ENCODE assay signal across 1 cellular context in the genomic region with DNA sequence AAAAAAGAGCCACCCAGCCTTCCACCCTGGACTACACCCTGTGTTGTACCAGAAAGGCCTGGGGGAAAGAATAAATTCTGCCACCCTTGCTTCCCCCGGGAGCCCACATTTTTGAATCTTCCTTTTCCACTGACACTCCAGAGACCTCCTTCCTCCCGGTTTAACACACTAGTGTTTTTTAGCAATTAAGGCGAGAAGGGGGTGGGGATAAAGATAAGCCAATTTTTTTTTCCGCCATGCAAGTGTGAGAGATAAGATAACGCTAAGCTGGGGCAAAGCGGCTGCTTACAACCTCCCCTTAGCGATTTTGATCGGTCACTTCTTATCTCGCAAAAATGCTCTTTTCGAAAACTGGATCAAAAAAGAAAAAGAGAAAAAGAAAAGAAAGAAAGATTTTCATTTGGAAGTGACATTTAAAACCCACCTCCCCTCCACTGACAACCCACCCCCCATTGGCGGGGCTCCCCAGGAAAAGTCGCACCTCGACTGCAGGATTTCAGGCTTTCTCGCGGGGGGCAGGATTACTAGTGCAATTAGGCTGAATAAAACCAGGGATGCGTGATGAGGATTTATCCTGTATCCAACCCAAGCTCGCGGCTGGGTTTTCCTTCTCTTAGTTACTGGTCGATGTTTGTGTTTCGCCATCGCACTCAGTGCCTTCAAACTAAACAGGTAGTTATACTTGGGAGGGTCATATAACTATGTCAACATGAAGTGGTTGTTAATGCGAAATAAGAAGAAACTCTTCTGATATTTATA.
A peak's percentile ranks its signal among the peaks of the same experiment; 100 is the strongest.
TF ChIP-seq lines count a peak whose summit lies in the region.

No MANE protein-coding gene starts in this region.

TF ChIP-seq in K562, 482 proteins besides CTCF, POLR2A, EP300 and RAD21 (continues in another document):
- TF ChIP-seq ZFP36 (IDR thresholded peaks at IDR 0.05; ENCODE audit: low read depth, low read length, partially characterized antibody) (no peak), KAT7 (CRISPR knock-in tag; IDR thresholded peaks at IDR 0.05; ENCODE audit: borderline replicate concordance) (no peak), BCOR (IDR thresholded peaks at IDR 0.05) (peak; percentile 86), SUPT5H (IDR thresholded peaks at IDR 0.05) (no peak), DPF2 (IDR thresholded peaks at IDR 0.05) (peak; percentile 96), RFX7 (CRISPR knock-in tag; IDR thresholded peaks at IDR 0.05) (no peak), ARNT (IDR thresholded peaks at IDR 0.05) (0 out of 4 replicates have a peak, but pooled peaks of 1 of the 2 experiments have one; percentile 25), KLF13 (tag; IDR thresholded peaks at IDR 0.05; ENCODE audit: borderline replicate concordance, low read depth) (no peak), ZNF717 (CRISPR knock-in tag; IDR thresholded peaks at IDR 0.05) (no peak), TAF9B (IDR thresholded peaks at IDR 0.05; ENCODE audit: partially characterized antibody) (no peak), CCAR2 (IDR thresholded peaks at IDR 0.05; ENCODE audit: low read depth, low read length) (no peak), GATAD2A (IDR thresholded peaks at IDR 0.05) (peak; percentile 88), KDM5B (IDR thresholded peaks at IDR 0.05; ENCODE audit: insufficient replicate concordance, low read depth, low read length) (no peak), FOXJ3 (CRISPR knock-in tag; IDR thresholded peaks at IDR 0.05) (no peak), BRD9 (IDR thresholded peaks at IDR 0.05; ENCODE audit: low read depth, partially characterized antibody) (peak; percentile 78), ZNF431 (CRISPR knock-in tag; IDR thresholded peaks at IDR 0.05) (no peak), TFAM (CRISPR knock-in tag; conservative IDR thresholded peaks at IDR 0.05) (no peak), SLC30A9 (CRISPR knock-in tag; IDR thresholded peaks at IDR 0.05) (no peak), ZNF57 (CRISPR knock-in tag; IDR thresholded peaks at IDR 0.05) (no peak), ZNF23 (CRISPR knock-in tag; IDR thresholded peaks at IDR 0.05) (no peak), GTF2F1 (IDR thresholded peaks at IDR 0.05; ENCODE audit: low read depth, low read length) (no peak), YBX1 (IDR thresholded peaks at IDR 0.05) (no peak), KAT8 (IDR thresholded peaks at IDR 0.05; ENCODE audit: low read depth) (no peak), NFE2 (IDR thresholded peaks at IDR 0.05; ENCODE audit: low read depth) (0 out of 2 replicates have a peak, but pooled peaks have one; percentile 9), ZC3H4 (CRISPR knock-in tag; IDR thresholded peaks at IDR 0.05; ENCODE audit: borderline replicate concordance) (no peak), SAFB2 (IDR thresholded peaks at IDR 0.05; ENCODE audit: borderline replicate concordance, low read depth, low read length, severe bottlenecking) (no peak), SETDB1 (IDR thresholded peaks at IDR 0.05; ENCODE audit: low read length) (no peak), ZNF583 (CRISPR knock-in tag; IDR thresholded peaks at IDR 0.05) (no peak), ZNF311 (CRISPR knock-in tag; IDR thresholded peaks at IDR 0.05) (no peak), ZFX (CRISPR knock-in tag; IDR thresholded peaks at IDR 0.05) (no peak), ZNF347 (CRISPR knock-in tag; IDR thresholded peaks at IDR 0.05; ENCODE audit: low read depth) (no peak), PHF20 (IDR thresholded peaks at IDR 0.05; ENCODE audit: partially characterized antibody) (no peak), ZNF239 (CRISPR knock-in tag; IDR thresholded peaks at IDR 0.05) (no peak), L3MBTL2 (IDR thresholded peaks at IDR 0.05) (no peak), NFIX (CRISPR knock-in tag; IDR thresholded peaks at IDR 0.05; ENCODE audit: low read depth) (no peak), ZNF140 (CRISPR knock-in tag; IDR thresholded peaks at IDR 0.05) (no peak), HMG20B (CRISPR knock-in tag; IDR thresholded peaks at IDR 0.05) (no peak), RAD51 (IDR thresholded peaks at IDR 0.05; ENCODE audit: borderline replicate concordance, low read depth) (no peak)
- TF ChIP-seq, protein P1, sequence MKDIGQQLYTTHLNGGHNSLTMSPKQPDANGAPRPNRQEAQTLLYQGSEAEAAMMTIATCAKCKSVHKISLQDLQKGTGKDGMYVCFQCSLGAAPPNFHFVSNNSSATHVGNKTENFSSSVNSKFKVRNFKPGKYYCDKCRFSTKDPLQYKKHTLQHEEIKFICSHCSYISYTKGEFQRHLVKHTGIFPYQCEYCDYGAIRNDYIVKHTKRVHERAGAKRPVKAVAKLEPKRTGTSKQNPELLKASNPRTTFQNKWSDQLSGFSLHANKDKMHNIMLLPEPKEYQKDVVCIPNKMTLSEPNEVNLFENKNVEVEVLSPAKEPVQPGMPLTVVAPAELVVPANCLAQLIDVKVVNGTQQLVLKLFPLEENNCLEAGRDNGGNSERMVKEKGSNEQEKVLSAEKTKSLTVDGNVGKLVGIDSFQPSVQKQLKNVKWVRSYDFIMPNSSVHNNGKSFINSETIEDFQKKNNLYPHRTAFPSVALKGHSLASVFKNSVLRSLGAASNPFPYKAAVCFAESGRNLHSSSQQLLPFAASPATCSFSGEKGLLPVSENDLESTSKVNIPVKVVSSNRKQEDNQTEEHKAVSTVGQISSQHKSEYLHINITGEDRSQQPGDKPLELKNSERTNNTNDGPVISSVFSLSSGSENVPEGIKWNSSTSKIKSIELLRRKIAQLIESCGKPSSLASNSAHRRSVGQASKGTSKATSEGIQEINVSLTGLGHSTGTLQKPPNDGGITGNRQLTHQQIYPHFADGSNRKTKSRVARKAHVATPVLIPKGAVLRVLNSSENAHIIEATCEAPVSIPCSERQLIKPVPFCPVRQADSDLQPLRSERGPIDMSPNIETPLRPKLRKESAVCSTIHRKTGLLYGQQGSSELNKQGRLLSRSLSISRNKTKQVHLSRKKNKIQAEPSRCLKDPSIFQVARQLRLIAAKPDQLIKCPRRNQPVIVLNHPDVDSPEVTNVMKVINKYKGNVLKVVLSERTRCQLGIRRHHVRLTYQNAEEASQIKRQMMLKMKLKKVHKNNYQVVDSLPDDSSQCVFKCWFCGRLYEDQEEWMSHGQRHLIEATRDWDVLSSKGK (CRISPR knock-in tag; IDR thresholded peaks at IDR 0.05): no peak
- TF ChIP-seq, protein P2, sequence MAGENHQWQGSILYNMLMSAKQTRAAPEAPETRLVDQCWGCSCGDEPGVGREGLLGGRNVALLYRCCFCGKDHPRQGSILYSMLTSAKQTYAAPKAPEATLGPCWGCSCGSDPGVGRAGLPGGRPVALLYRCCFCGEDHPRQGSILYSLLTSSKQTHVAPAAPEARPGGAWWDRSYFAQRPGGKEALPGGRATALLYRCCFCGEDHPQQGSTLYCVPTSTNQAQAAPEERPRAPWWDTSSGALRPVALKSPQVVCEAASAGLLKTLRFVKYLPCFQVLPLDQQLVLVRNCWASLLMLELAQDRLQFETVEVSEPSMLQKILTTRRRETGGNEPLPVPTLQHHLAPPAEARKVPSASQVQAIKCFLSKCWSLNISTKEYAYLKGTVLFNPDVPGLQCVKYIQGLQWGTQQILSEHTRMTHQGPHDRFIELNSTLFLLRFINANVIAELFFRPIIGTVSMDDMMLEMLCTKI (IDR thresholded peaks at IDR 0.05; ENCODE audit: partially characterized antibody): no peak
- TF ChIP-seq, protein P3, sequence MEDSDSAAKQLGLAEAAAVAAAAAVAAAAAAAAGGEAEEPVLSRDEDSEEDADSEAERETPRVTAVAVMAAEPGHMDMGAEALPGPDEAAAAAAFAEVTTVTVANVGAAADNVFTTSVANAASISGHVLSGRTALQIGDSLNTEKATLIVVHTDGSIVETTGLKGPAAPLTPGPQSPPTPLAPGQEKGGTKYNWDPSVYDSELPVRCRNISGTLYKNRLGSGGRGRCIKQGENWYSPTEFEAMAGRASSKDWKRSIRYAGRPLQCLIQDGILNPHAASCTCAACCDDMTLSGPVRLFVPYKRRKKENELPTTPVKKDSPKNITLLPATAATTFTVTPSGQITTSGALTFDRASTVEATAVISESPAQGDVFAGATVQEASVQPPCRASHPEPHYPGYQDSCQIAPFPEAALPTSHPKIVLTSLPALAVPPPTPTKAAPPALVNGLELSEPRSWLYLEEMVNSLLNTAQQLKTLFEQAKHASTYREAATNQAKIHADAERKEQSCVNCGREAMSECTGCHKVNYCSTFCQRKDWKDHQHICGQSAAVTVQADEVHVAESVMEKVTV (CRISPR knock-in tag; IDR thresholded peaks at IDR 0.05): no peak
- TF ChIP-seq, protein P4, sequence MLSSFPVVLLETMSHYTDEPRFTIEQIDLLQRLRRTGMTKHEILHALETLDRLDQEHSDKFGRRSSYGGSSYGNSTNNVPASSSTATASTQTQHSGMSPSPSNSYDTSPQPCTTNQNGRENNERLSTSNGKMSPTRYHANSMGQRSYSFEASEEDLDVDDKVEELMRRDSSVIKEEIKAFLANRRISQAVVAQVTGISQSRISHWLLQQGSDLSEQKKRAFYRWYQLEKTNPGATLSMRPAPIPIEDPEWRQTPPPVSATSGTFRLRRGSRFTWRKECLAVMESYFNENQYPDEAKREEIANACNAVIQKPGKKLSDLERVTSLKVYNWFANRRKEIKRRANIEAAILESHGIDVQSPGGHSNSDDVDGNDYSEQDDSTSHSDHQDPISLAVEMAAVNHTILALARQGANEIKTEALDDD (IDR thresholded peaks at IDR 0.05): 0 out of 2 replicates have a peak, but pooled peaks have one; percentile 24
- TF ChIP-seq, protein P5, sequence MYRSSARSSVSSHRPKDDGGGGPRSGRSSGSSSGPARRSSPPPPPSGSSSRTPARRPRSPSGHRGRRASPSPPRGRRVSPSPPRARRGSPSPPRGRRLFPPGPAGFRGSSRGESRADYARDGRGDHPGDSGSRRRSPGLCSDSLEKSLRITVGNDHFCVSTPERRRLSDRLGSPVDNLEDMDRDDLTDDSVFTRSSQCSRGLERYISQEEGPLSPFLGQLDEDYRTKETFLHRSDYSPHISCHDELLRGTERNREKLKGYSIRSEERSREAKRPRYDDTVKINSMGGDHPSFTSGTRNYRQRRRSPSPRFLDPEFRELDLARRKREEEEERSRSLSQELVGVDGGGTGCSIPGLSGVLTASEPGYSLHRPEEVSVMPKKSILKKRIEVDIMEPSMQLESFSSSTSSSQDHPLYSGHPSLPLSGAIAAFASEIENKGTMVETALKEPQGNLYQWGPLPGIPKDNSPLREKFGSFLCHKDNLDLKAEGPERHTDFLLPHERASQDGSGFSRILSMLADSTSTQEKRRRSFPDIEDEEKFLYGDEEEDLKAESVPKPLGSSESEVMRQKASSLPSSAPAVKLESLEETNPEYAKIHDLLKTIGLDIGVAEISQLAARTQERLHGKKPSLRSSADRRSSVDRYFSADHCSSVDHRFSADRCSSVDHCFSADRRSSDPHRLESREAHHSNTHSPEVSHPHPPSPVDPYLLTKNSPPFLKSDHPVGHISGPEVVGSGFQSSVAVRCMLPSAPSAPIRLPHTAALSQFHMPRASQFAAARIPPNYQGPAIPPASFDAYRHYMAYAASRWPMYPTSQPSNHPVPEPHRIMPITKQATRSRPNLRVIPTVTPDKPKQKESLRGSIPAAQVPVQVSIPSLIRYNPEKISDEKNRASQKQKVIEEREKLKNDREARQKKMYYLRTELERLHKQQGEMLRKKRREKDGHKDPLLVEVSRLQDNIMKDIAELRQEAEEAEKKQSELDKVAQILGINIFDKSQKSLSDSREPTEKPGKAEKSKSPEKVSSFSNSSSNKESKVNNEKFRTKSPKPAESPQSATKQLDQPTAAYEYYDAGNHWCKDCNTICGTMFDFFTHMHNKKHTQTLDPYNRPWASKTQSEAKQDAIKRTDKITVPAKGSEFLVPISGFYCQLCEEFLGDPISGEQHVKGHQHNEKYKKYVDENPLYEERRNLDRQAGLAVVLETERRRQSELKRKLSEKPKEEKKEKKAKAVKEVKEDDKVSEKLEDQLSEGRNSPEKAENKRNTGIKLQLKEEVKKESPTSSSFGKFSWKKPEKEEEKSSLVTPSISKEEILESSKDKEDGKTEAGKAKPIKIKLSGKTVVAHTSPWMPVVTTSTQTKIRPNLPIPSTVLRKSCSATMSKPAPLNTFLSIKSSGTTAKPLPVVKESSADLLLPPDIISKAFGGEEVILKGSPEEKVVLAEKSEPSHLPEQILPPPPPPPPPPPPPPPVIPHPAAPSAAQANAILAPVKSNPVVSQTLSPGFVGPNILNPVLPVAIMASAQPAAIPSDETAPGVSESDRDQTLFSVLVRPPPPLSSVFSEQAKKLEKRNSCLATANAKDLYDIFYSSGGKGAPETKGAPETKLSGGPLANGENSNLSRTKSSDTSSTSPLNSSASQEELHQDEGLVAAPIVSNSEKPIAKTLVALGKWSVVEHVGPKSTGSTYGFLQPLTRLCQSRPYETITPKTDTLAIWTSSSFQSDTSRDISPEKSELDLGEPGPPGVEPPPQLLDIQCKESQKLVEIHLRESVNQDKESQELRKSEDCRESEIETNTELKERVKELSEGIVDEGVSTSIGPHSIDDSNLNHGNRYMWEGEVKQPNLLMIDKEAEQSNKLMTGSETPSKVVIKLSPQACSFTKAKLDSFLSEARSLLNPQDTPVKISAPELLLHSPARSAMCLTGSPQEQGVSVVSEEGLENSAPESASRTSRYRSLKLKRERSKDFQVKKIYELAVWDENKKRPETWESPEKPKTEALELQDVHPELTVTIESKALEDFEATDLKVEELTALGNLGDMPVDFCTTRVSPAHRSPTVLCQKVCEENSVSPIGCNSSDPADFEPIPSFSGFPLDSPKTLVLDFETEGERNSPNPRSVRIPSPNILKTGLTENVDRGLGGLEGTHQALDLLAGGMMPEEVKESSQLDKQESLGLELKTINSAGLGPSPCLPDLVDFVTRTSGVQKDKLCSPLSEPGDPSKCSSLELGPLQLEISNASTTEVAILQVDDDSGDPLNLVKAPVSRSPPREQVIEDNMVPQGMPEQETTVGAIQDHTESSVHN (IDR thresholded peaks at IDR 0.05; ENCODE audit: borderline replicate concordance in 1 of 2, low read depth in 1 of 2): no peak
- TF ChIP-seq, protein P6, sequence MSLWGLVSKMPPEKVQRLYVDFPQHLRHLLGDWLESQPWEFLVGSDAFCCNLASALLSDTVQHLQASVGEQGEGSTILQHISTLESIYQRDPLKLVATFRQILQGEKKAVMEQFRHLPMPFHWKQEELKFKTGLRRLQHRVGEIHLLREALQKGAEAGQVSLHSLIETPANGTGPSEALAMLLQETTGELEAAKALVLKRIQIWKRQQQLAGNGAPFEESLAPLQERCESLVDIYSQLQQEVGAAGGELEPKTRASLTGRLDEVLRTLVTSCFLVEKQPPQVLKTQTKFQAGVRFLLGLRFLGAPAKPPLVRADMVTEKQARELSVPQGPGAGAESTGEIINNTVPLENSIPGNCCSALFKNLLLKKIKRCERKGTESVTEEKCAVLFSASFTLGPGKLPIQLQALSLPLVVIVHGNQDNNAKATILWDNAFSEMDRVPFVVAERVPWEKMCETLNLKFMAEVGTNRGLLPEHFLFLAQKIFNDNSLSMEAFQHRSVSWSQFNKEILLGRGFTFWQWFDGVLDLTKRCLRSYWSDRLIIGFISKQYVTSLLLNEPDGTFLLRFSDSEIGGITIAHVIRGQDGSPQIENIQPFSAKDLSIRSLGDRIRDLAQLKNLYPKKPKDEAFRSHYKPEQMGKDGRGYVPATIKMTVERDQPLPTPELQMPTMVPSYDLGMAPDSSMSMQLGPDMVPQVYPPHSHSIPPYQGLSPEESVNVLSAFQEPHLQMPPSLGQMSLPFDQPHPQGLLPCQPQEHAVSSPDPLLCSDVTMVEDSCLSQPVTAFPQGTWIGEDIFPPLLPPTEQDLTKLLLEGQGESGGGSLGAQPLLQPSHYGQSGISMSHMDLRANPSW (CRISPR knock-in tag; IDR thresholded peaks at IDR 0.05): no peak
- TF ChIP-seq, protein P7, sequence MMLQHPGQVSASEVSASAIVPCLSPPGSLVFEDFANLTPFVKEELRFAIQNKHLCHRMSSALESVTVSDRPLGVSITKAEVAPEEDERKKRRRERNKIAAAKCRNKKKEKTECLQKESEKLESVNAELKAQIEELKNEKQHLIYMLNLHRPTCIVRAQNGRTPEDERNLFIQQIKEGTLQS (IDR thresholded peaks at IDR 0.05): no peak
- TF ChIP-seq, protein P7 (CRISPR knock-in tag; conservative IDR thresholded peaks at IDR 0.05): no peak
